9 cellular contexts compared by ENCODE assay signal in the genomic region with DNA sequence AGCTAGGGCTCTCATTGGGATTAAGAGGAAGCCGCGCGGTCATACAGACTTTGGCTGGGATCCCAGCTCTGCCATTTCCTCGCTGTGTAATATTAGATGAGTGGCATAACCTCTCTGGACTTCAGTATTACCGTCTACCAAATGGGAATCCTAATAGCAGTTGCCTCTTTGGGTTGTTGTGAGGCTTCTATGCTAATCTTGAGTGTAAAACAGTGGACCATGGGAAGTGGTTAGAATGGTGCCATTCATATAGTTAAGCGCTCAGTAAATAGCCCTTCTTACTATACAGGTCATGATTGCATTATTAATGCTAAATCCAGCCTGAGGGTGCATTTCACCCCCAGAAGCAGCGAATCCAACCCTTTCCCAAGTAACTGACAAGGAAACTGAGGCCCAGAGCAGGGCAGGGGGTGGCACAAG. TPM values are rescaled to one million over a fixed set of nuclear protein-coding genes. Genes with fewer than 3 reads are reported as not detected.
A peak's percentile ranks its signal among the peaks of the same experiment; 100 is the strongest.
DNase-seq lines count a peak whose midpoint lies in the region; ATAC-seq and TF ChIP-seq lines count a peak whose summit lies in the region.
"Had no signal": no experiment of that assay in that cellular context is flagged by ENCODE, and none has a peak within 500 bp of the region (broad histone marks: within the 10 kb centered on the region; RNA-seq: fewer than 3 reads in every experiment).

No MANE protein-coding gene starts in this region.

- no peaks in the 10 kb centered on the region for H3K9me3 ChIP-seq in muscle layer of duodenum (ENCODE audit: control insufficient read depth in 1 of 2, low read length in 2 of 2)

- H3K36me3 Mint-ChIP-seq in chondrocyte (ENCODE audit: low read depth) = peaks cover 3% of the 10 kb centered on the region

- H3K4me3 ChIP-seq in AG04449 (ENCODE audit: low read depth, low read length) (peak overlapping the region; percentile 66), muscle layer of duodenum (ENCODE audit: low read depth in 1 of 2, low read length in 2 of 2) (peak overlapping the region; percentile 53 to 83)
- peak overlapping the region; percentile 98 for H3K4me3 ChIP-seq in Jurkat, Clone E6-1 (ENCODE audit: low read length)

- POLR2A ChIA-PET in AG04449 (lab: Yijun Ruan, JAX) = interaction anchor here (0.5 kb wide), 1 partner anchor 8 kb away, joined by 4 read pairs; no protein-coding TSS in a partner anchor

- no peaks in the 10 kb centered on the region for H3K27me3 ChIP-seq in muscle layer of duodenum (ENCODE audit: low read depth, low read length)

- no peaks in the 10 kb centered on the region for H3K27me3 Mint-ChIP-seq in chondrocyte (ENCODE audit: low read depth)

- H3K4me3 Mint-ChIP-seq in chondrocyte (ENCODE audit: unreplicated experiment) = peak overlapping the region; percentile 89

- H3K4me1 Mint-ChIP-seq in chondrocyte (ENCODE audit: low read depth) = peaks cover 24% of the 10 kb centered on the region

- peak overlapping the region; percentile 99 for H3K27ac Mint-ChIP-seq in chondrocyte (ENCODE audit: unreplicated experiment)

- no peaks in the 10 kb centered on the region for H3K36me3 ChIP-seq in muscle layer of duodenum (ENCODE audit: control insufficient read depth in 1 of 2, insufficient read depth in 2 of 2, low read length in 2 of 2)

- ATAC-seq in GM18861 (IDR thresholded peaks at IDR 0.05; ENCODE audit: unreplicated experiment) (no peak), HG02885 (IDR thresholded peaks at IDR 0.05; ENCODE audit: poor library complexity, unreplicated experiment) (no peak)

- no peak for TF ChIP-seq CTCF in AG04449 (IDR thresholded peaks at IDR 0.05; ENCODE audit: insufficient read depth, low read length, missing control alignments)
- TF ChIP-seq CTCF in chondrocyte (IDR thresholded peaks at IDR 0.05) = no peak

- H3K9me3 Mint-ChIP-seq in chondrocyte (ENCODE audit: low read depth) = no peaks in the 10 kb centered on the region

- no peak for DNase-seq in AG04449 (ENCODE audit: low read depth, low spot score)
- DNase-seq in Jurkat, Clone E6-1 (ENCODE audit: low read depth, low spot score) = no peak
- no peak for DNase-seq in chondrocyte (ENCODE audit: low spot score)
- no peak for DNase-seq in occipital lobe (lab: John Stamatoyannopoulos, UW)
- DNase-seq in DMS 273 (lab: John Stamatoyannopoulos, UW; ENCODE audit: unreplicated experiment) = no peak

- H3K27ac ChIP-seq in muscle layer of duodenum (ENCODE audit: low read length) = peak overlapping the region; percentile 97

- peaks cover 0 to 6% of the 10 kb centered on the region in 2 donors for H3K4me1 ChIP-seq in muscle layer of duodenum (ENCODE audit: control insufficient read depth in 1 of 2, insufficient read depth in 2 of 2, low read length in 2 of 2)

- CTCF ChIA-PET in AG04449 (lab: Yijun Ruan, JAX) = interaction anchor here (1.0 to 1.5 kb wide), 4 partner anchors 34 to 107 kb away, joined by 3 to 7 read pairs (median 4); a partner anchor contains a TSS

RNA-seq across cellular contexts. Expression of a gene that starts 0.6 kb away (rescaled TPM):
- 12.3 TPM for polyA plus RNA-seq in Jurkat, Clone E6-1 (2012; ENCODE audit: insufficient read depth, insufficient read length)
- total RNA-seq in chondrocyte = 14.8 to 19.8 TPM (median 14.8 TPM) in 3 replicates
- 2.0 TPM for total RNA-seq in occipital lobe

RNA-seq across cellular contexts. Expression of a gene that starts 16.8 kb away (rescaled TPM):
- not detected for polyA plus RNA-seq in Jurkat, Clone E6-1 (2012; ENCODE audit: insufficient read depth, insufficient read length)
- total RNA-seq in chondrocyte = not detected in 3 replicates
- 0.16 TPM for total RNA-seq in occipital lobe
- total RNA-seq: renal cortical epithelial cell had no signal

RNA-seq across cellular contexts. Expression of a gene that starts 54.0 kb away (rescaled TPM):
- polyA plus RNA-seq in Jurkat, Clone E6-1 (2012; ENCODE audit: insufficient read depth, insufficient read length) = 44.6 TPM
- 20.5 to 28.3 TPM (median 22.4 TPM) in 3 replicates for total RNA-seq in chondrocyte
- 15.8 TPM for total RNA-seq in occipital lobe
